Comparison of ENCODE assay signal across 2 cellular contexts in the genomic region with DNA sequence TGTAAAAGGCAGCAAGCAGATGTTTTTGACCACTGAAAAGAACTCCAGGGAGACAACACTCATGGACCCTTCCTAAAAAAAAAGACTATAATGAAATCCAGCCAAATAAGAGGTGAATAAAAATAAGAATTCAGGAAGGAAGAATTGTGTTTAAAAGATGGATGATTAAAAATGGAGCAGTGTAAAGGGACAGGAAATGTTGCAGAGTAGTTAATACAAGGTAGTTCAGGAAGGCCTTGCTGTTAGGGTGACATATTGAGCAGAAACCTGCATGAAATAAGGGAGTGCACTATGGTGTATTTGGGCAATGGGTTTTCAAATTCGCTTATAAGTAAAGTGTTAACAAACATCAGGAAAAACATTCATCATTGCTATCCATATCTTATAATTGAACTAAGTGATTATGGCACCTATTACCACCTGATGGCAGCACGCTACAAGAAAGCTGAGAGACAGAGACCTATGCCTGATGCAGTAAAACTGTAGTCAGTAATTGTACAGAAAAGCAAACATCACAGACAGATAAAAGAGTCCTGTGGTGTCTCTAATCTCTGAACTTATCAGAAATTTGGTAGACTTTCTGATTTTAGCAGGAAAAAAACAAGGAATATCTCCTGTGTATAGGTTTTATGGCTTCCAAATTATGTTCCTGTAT.
TF ChIP-seq lines count a peak whose summit lies in the region.

No MANE protein-coding gene starts in this region.

TF ChIP-seq in GM12878, 131 proteins besides CTCF, POLR2A, EP300 and RAD21:
- TF ChIP-seq GABPA (IDR thresholded peaks at IDR 0.05; ENCODE audit: low read depth) = no peak
- TF ChIP-seq RFX5 (IDR thresholded peaks at IDR 0.05; ENCODE audit: low read depth, low read length) = no peak
- TF ChIP-seq ATF7 (IDR thresholded peaks at IDR 0.05; ENCODE audit: low read depth) = no peak
- peak; percentile 67; the same call in 1 of the 2 replicates for TF ChIP-seq SMC3 (IDR thresholded peaks at IDR 0.05; ENCODE audit: borderline replicate concordance, low read length)
TF ChIP-seq in GM12878: peak in this region for 1.

TF ChIP-seq in liver, 16 proteins besides CTCF, POLR2A, EP300 and RAD21:
- TF ChIP-seq, protein P1, sequence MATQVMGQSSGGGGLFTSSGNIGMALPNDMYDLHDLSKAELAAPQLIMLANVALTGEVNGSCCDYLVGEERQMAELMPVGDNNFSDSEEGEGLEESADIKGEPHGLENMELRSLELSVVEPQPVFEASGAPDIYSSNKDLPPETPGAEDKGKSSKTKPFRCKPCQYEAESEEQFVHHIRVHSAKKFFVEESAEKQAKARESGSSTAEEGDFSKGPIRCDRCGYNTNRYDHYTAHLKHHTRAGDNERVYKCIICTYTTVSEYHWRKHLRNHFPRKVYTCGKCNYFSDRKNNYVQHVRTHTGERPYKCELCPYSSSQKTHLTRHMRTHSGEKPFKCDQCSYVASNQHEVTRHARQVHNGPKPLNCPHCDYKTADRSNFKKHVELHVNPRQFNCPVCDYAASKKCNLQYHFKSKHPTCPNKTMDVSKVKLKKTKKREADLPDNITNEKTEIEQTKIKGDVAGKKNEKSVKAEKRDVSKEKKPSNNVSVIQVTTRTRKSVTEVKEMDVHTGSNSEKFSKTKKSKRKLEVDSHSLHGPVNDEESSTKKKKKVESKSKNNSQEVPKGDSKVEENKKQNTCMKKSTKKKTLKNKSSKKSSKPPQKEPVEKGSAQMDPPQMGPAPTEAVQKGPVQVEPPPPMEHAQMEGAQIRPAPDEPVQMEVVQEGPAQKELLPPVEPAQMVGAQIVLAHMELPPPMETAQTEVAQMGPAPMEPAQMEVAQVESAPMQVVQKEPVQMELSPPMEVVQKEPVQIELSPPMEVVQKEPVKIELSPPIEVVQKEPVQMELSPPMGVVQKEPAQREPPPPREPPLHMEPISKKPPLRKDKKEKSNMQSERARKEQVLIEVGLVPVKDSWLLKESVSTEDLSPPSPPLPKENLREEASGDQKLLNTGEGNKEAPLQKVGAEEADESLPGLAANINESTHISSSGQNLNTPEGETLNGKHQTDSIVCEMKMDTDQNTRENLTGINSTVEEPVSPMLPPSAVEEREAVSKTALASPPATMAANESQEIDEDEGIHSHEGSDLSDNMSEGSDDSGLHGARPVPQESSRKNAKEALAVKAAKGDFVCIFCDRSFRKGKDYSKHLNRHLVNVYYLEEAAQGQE (IDR thresholded peaks at IDR 0.05) = no peak
- TF ChIP-seq, protein P2, sequence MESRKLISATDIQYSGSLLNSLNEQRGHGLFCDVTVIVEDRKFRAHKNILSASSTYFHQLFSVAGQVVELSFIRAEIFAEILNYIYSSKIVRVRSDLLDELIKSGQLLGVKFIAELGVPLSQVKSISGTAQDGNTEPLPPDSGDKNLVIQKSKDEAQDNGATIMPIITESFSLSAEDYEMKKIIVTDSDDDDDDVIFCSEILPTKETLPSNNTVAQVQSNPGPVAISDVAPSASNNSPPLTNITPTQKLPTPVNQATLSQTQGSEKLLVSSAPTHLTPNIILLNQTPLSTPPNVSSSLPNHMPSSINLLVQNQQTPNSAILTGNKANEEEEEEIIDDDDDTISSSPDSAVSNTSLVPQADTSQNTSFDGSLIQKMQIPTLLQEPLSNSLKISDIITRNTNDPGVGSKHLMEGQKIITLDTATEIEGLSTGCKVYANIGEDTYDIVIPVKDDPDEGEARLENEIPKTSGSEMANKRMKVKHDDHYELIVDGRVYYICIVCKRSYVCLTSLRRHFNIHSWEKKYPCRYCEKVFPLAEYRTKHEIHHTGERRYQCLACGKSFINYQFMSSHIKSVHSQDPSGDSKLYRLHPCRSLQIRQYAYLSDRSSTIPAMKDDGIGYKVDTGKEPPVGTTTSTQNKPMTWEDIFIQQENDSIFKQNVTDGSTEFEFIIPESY (IDR thresholded peaks at IDR 0.05) = no peak
- TF ChIP-seq HNF4A (conservative IDR thresholded peaks at IDR 0.05) = no peak
- no peak for TF ChIP-seq GABPA (IDR thresholded peaks at IDR 0.05 in 1 of 2, conservative IDR thresholded peaks at IDR 0.05 in 1 of 2)
- no peak for TF ChIP-seq JUND (IDR thresholded peaks at IDR 0.05)
- TF ChIP-seq TAF1 (conservative IDR thresholded peaks at IDR 0.05) = no peak
- TF ChIP-seq HNF4G (IDR thresholded peaks at IDR 0.05) = no peak
- no peak for TF ChIP-seq YY1 (IDR thresholded peaks at IDR 0.05)
- no peak for TF ChIP-seq FOXA1 (IDR thresholded peaks at IDR 0.05)
- TF ChIP-seq RXRA (IDR thresholded peaks at IDR 0.05) = no peak
- TF ChIP-seq, protein P3, sequence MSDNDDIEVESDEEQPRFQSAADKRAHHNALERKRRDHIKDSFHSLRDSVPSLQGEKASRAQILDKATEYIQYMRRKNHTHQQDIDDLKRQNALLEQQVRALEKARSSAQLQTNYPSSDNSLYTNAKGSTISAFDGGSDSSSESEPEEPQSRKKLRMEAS (IDR thresholded peaks at IDR 0.05) = no peak
- no peak for TF ChIP-seq NR2F2 (IDR thresholded peaks at IDR 0.05)
- TF ChIP-seq SP1 (IDR thresholded peaks at IDR 0.05) = no peak
- TF ChIP-seq, protein P4, sequence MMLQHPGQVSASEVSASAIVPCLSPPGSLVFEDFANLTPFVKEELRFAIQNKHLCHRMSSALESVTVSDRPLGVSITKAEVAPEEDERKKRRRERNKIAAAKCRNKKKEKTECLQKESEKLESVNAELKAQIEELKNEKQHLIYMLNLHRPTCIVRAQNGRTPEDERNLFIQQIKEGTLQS (IDR thresholded peaks at IDR 0.05) = no peak
- no peak for TF ChIP-seq FOXA2 (IDR thresholded peaks at IDR 0.05)
- TF ChIP-seq EGR1 (IDR thresholded peaks at IDR 0.05; ENCODE audit: low read depth in 2 of 2) = no peak
